In the genomic region with DNA sequence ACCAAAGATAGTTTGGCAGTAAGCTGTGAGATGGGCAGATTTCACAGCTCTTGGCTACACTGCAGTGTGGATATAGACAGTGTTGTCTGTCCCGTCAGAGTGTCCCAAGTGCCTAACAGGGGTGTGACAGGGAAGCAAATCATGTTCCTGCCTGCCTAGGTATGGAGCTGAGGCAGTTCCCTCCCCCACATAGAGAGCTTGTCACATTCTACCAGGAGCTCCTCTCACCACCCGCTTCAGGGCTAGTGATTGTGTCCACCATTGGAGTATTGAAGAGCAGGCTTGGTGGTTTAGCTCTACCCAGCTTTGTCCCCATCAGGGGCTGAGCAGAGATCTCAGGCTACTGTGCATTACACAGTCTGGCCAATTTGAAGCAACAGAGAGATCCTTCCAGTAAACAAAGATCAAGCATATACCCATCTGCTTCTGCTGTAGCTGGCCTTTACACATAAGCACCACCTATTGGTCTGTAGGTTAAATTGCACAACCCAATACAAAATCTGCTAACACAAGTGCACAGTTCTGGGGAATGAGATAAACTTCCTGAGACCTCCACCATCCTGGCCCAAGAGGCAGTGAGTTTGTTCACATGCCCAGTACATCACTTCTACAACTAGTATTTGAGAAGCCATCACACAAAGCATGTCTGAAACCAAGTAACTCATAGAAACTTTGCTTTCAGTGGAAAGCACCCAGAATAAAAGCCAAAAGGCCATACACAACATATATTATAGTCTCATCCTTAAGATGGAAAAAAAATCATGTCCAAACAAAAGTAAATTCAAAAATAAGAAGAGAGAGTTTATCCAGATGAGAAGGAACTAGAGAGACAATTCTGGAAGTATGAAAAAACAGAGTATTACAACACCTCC, we compare ENCODE assay signal across 9 cellular contexts.
DNase-seq lines count a peak whose midpoint lies in the region; ATAC-seq and TF ChIP-seq lines count a peak whose summit lies in the region.
"Had no signal": no experiment of that assay in that cellular context is flagged by ENCODE, and none has a peak within 500 bp of the region (broad histone marks: within the 10 kb centered on the region; RNA-seq: fewer than 3 reads in every experiment).

No MANE protein-coding gene starts in this region.

- intact Hi-C loops in uterus (cut with DNase I; ENCODE audit: low total_unique reads) = no loop called here

- H3K27me3 Mint-ChIP-seq in stimulated activated naive B cell treated with anti-CD40 and anti-IgM and Interleukin-4, amounts not matched to agents 10 μg/mL and 1 μg/mL and 100 μg/mL, for 72 hours = no peaks in the 10 kb centered on the region

- H3K27ac ChIP-seq in uterus = no peak overlapping the region
- H3K27ac ChIP-seq: SJSA1 had no signal

- H3K4me3 ChIP-seq in GM12875 (ENCODE audit: low read depth, low read length) (no peak overlapping the region), fibroblast of villous mesenchyme (ENCODE audit: low read depth, low read length) (no peak overlapping the region), uterus (no peak overlapping the region)
- H3K4me3 ChIP-seq: SJSA1 had no signal

- H3K9me3 ChIP-seq in uterus = peaks cover 0 to 3% of the 10 kb centered on the region in 2 donors
- H3K9me3 ChIP-seq: SJSA1 had no signal

- TF ChIP-seq CTCF in GM12875 (IDR thresholded peaks at IDR 0.05; ENCODE audit: borderline replicate concordance, insufficient read depth, low read depth, low read length) (peak; percentile 57), fibroblast of villous mesenchyme (IDR thresholded peaks at IDR 0.05; ENCODE audit: insufficient read depth, low read depth, low read length) (peak; percentile 64), uterus (IDR thresholded peaks at IDR 0.05) (no peak)

- DNase-seq in AG20443 (ENCODE audit: low spot score) = peak; percentile 23
- peak; percentile 40 for DNase-seq in SHP77 treated with DMSO at 0.1 percent for 48 hours (lab: John Stamatoyannopoulos, UW)
- peak; percentile 72 for DNase-seq in fibroblast of villous mesenchyme (ENCODE audit: low read depth)
- DNase-seq in stimulated activated naive B cell treated with anti-CD40 and anti-IgM and Interleukin-4, amounts not matched to agents 10 μg/mL and 1 μg/mL and 100 μg/mL, for 72 hours = no peak
- no peak for DNase-seq in uterus
- DNase-seq in DMS79 (lab: John Stamatoyannopoulos, UW) = no peak

- no peaks in the 10 kb centered on the region for H3K9me3 Mint-ChIP-seq in stimulated activated naive B cell treated with anti-CD40 and anti-IgM and Interleukin-4, amounts not matched to agents 10 μg/mL and 1 μg/mL and 100 μg/mL, for 72 hours

- TF ChIP-seq POLR2A in uterus (IDR thresholded peaks at IDR 0.05) = no peak

- no peaks in the 10 kb centered on the region for H3K36me3 ChIP-seq in uterus
- H3K36me3 ChIP-seq: SJSA1 had no signal

- H3K36me3 Mint-ChIP-seq in stimulated activated naive B cell treated with anti-CD40 and anti-IgM and Interleukin-4, amounts not matched to agents 10 μg/mL and 1 μg/mL and 100 μg/mL, for 72 hours = peaks cover 13 to 29% of the 10 kb centered on the region in 2 donors

- no peaks in the 10 kb centered on the region for H3K4me1 ChIP-seq in uterus
- H3K4me1 ChIP-seq: SJSA1 had no signal

- H3K27me3 ChIP-seq in uterus = no peaks in the 10 kb centered on the region
- H3K27me3 ChIP-seq: SJSA1 had no signal

- peak; percentile 73 for ATAC-seq in HG03354 (IDR thresholded peaks at IDR 0.05; ENCODE audit: poor library complexity, severe bottlenecking, unreplicated experiment)
- peak; percentile 77 to 82 for ATAC-seq in stimulated activated naive B cell treated with anti-CD40 and anti-IgM and Interleukin-4, amounts not matched to agents 10 μg/mL and 1 μg/mL and 100 μg/mL, for 72 hours (replicated peaks)

- peaks cover 12 to 25% of the 10 kb centered on the region in 2 donors for H3K4me1 Mint-ChIP-seq in stimulated activated naive B cell treated with anti-CD40 and anti-IgM and Interleukin-4, amounts not matched to agents 10 μg/mL and 1 μg/mL and 100 μg/mL, for 72 hours

- H3K4me3 Mint-ChIP-seq in stimulated activated naive B cell treated with anti-CD40 and anti-IgM and Interleukin-4, amounts not matched to agents 10 μg/mL and 1 μg/mL and 100 μg/mL, for 72 hours = no peak overlapping the region

- H3K27ac Mint-ChIP-seq in stimulated activated naive B cell treated with anti-CD40 and anti-IgM and Interleukin-4, amounts not matched to agents 10 μg/mL and 1 μg/mL and 100 μg/mL, for 72 hours = no peak overlapping the region

Comparison
In these comparisons a context has a peak if more than half of its experiments do, and no peak if none do; other contexts are left out.
1. DNase-seq: peak in AG20443 (single experiment), SHP77 treated with DMSO at 0.1 percent for 48 hours (single experiment) and fibroblast of villous mesenchyme (single experiment); none in stimulated activated naive B cell treated with anti-CD40 and anti-IgM and Interleukin-4, amounts not matched to agents 10 μg/mL and 1 μg/mL and 100 μg/mL, for 72 hours (single experiment), uterus (0 of 2) and DMS79 (single experiment).
2. CTCF ChIP-seq: peak in GM12875 (single experiment) and fibroblast of villous mesenchyme (single experiment); none in uterus (0 of 4).